ENCODE assay signal across 8 cellular contexts in genomic region chr20:45912344-45912682, GRCh38. TPM values are rescaled to one million over a fixed set of nuclear protein-coding genes. Genes with fewer than 3 reads are reported as not detected.
DNase-seq lines count a peak whose midpoint lies in the region; ATAC-seq and TF ChIP-seq lines count a peak whose summit lies in the region.
"Had no signal": no experiment of that assay in that cellular context is flagged by ENCODE, and none has a peak within 500 bp of the region (broad histone marks: within the 10 kb centered on the region; RNA-seq: fewer than 3 reads in every experiment).

No MANE protein-coding gene starts in this region.

- no peak overlapping the region for H3K27ac ChIP-seq in PC-3 (ENCODE audit: low read length)
- peak overlapping the region; percentile 50 for H3K27ac ChIP-seq in epithelial cell of prostate

- POLR2A ChIA-PET in PC-3 (lab: Charles Lee; ENCODE audit: unreplicated experiment): interaction anchor here (0.5 kb wide), 1 partner anchor 23 kb away, joined by 5 read pairs; no protein-coding TSS in a partner anchor

- peak overlapping the region; percentile 53 for H2AFZ ChIP-seq in PC-3 (ENCODE audit: low read length)

- in situ Hi-C loops in KBM-7 (cut with MboI; ENCODE audit: low pct_unique_long_range_greater_than_20kb, low sequenced_read_pairs): no loop called here

- no peaks in the 10 kb centered on the region for H3K9me2 ChIP-seq in PC-3 (replicated peaks; ENCODE audit: low read length)

- no peaks in the 10 kb centered on the region for H4K20me1 ChIP-seq in PC-3 (ENCODE audit: low read length)

- H3K36me3 ChIP-seq in PC-3 (ENCODE audit: low read depth, low read length) (no peaks in the 10 kb centered on the region), skeletal muscle satellite cell (ENCODE audit: insufficient read depth, low read length) (no peaks in the 10 kb centered on the region)

- DNase-seq in PC-3 (no peak), epithelial cell of prostate (ENCODE audit: low read depth, low spot score) (no peak), HK-2 (ENCODE audit: unreplicated experiment) (no peak), KBM-7 (no peak), NCI-H1105 treated with DMSO at 0.1 percent for 48 hours (lab: John Stamatoyannopoulos, UW) (no peak)
- DNase-seq: cerebellar nuclear complex, NCI-H226 had no signal

- H3K79me2 ChIP-seq in PC-3 (ENCODE audit: low read length): no peaks in the 10 kb centered on the region

- H3K9me3 ChIP-seq in PC-3 (ENCODE audit: low read length) (no peaks in the 10 kb centered on the region), skeletal muscle satellite cell (replicated peaks; ENCODE audit: low read length) (no peaks in the 10 kb centered on the region)

- intact Hi-C loops in PC-3 (cut with micrococcal nuclease): no loop called here

- ATAC-seq in PC-3: no peak

- H3K27me3 ChIP-seq in PC-3 (ENCODE audit: low read length) (no peaks in the 10 kb centered on the region), skeletal muscle satellite cell (ENCODE audit: control insufficient read depth, insufficient read depth, low read length) (no peaks in the 10 kb centered on the region)

- H3K9ac ChIP-seq in PC-3 (ENCODE audit: low read length) (peak overlapping the region; percentile 63), skeletal muscle satellite cell (ENCODE audit: low read depth, low read length) (peak overlapping the region; percentile 37)

- H3K4me3 ChIP-seq in PC-3 (ENCODE audit: low read length) (peak overlapping the region; percentile 65), skeletal muscle satellite cell (ENCODE audit: low read length) (peak overlapping the region; percentile 61)

- BruUV-seq in PC-3 (replicated peaks; lab: Mats Ljungman, UMichigan): no TSS peak

- no peak for TF ChIP-seq CTCF in PC-3 (conservative IDR thresholded peaks at IDR 0.05; ENCODE audit: low read depth, low read length)

- CTCF ChIA-PET in PC-3 (lab: Charles Lee): no interaction called here

- H3K4me1 ChIP-seq in PC-3 (ENCODE audit: insufficient read depth, low read length) (0 out of 2 replicates have a peak, but pooled peaks cover 9% of the 10 kb centered on the region), skeletal muscle satellite cell (ENCODE audit: control insufficient read depth, insufficient read depth, low read length) (peaks cover 19% of the 10 kb centered on the region)

- H3K4me2 ChIP-seq in PC-3 (ENCODE audit: low read length) (peak overlapping the region; percentile 84), skeletal muscle satellite cell (ENCODE audit: low read length) (peak overlapping the region; percentile 78)

- H3F3A ChIP-seq in PC-3 (ENCODE audit: low read length, unreplicated experiment): no peaks in the 10 kb centered on the region

RNA-seq across cellular contexts. Expression of gene PLTP, which starts 0.4 kb away (rescaled TPM):
- total RNA-seq in PC-3 (2014; rRNA removed): 56.6 and 61.5 TPM in 2 replicates
- total RNA-seq in skeletal muscle satellite cell (2012; rRNA removed): 5.6 and 11.8 TPM in 2 replicates

RNA-seq across cellular contexts. Expression of gene CTSA, which starts 21.2 kb away (rescaled TPM):
- 98.0 and 129 TPM in 2 replicates for total RNA-seq in PC-3 (2014; rRNA removed)
- total RNA-seq in skeletal muscle satellite cell (2012; rRNA removed): 55.3 and 62.3 TPM in 2 replicates

RNA-seq across cellular contexts. Expression of gene NEURL2, which starts 21.3 kb away (rescaled TPM):
- total RNA-seq in PC-3 (2014; rRNA removed): 2.3 and 3.7 TPM in 2 replicates
- total RNA-seq in skeletal muscle satellite cell (2012; rRNA removed): 2.0 and 2.5 TPM in 2 replicates

RNA-seq across cellular contexts. Expression of gene PCIF1, which starts 22.2 kb away (rescaled TPM):
- 18.4 and 20.2 TPM in 2 replicates for total RNA-seq in PC-3 (2014; rRNA removed)
- 8.7 and 9.4 TPM in 2 replicates for total RNA-seq in skeletal muscle satellite cell (2012; rRNA removed)

RNA-seq across cellular contexts. Expression of gene SPATA25, which starts 24.9 kb away (rescaled TPM):
- total RNA-seq in PC-3 (2014; rRNA removed): 0.40 and 0.46 TPM in 2 replicates
- 0.44 and 0.76 TPM in 2 replicates for total RNA-seq in skeletal muscle satellite cell (2012; rRNA removed)
